In genomic region chr13:113208424-113209335, GRCh38 we compare ENCODE assay signal across 1 cellular context.
TF ChIP-seq lines count a peak whose summit lies in the region.

Gene PCID2, minus strand, starts transcription at chr13:113208669. Its CDS starts 35 bp downstream, at chr13:113208634.

TF ChIP-seq in GM12878, 131 proteins besides CTCF, POLR2A, EP300 and RAD21 (continued from another document and continues in another):
- TF ChIP-seq SMAD1 (IDR thresholded peaks at IDR 0.05; ENCODE audit: low read depth, partially characterized antibody): no peak
- no peak for TF ChIP-seq ZNF592 (IDR thresholded peaks at IDR 0.05)
- TF ChIP-seq ETV6 (conservative IDR thresholded peaks at IDR 0.05 in 1 of 2, IDR thresholded peaks at IDR 0.05 in 1 of 2; ENCODE audit: borderline replicate concordance in 1 of 2, low read depth in 1 of 2): no peak
- TF ChIP-seq HCFC1 (IDR thresholded peaks at IDR 0.05; ENCODE audit: low read length): peak; percentile 89
- TF ChIP-seq RFX5 (IDR thresholded peaks at IDR 0.05; ENCODE audit: low read depth, low read length): no peak; the same call in 1 of the 2 replicates
- peak; percentile 9; the same call in 1 of the 2 replicates for TF ChIP-seq BACH1 (IDR thresholded peaks at IDR 0.05; ENCODE audit: borderline replicate concordance)
- peak; percentile 73; the same call in 1 of the 2 replicates for TF ChIP-seq DPF2 (IDR thresholded peaks at IDR 0.05)
- TF ChIP-seq CBX5 (IDR thresholded peaks at IDR 0.05; ENCODE audit: low read depth): peak; percentile 94; the same call in 1 of the 2 replicates
- TF ChIP-seq RUNX3 (IDR thresholded peaks at IDR 0.05; ENCODE audit: low read length): peak; percentile 62
- peak; percentile 71 for TF ChIP-seq MAX (IDR thresholded peaks at IDR 0.05; ENCODE audit: low read depth, low read length)
- TF ChIP-seq RAD51 (IDR thresholded peaks at IDR 0.05): no peak
- TF ChIP-seq LARP7 (IDR thresholded peaks at IDR 0.05): peak; percentile 74; the same call in 1 of the 2 replicates
- TF ChIP-seq MEF2A (IDR thresholded peaks at IDR 0.05; ENCODE audit: insufficient read depth, low read depth, low read length): 0 out of 2 replicates have a peak, but pooled peaks have one; percentile 44
- TF ChIP-seq IRF3 (IDR thresholded peaks at IDR 0.05): peak; percentile 46; the same call in 1 of the 2 replicates
- TF ChIP-seq HDAC6 (IDR thresholded peaks at IDR 0.05; ENCODE audit: unreplicated experiment): no peak
- peak; percentile 29; the same call in 1 of the 2 replicates for TF ChIP-seq REST (IDR thresholded peaks at IDR 0.05; ENCODE audit: low read depth, low read length)
- TF ChIP-seq SPI1 (IDR thresholded peaks at IDR 0.05; ENCODE audit: borderline replicate concordance, insufficient read depth, low read depth, low read length): no peak
- TF ChIP-seq ZZZ3 (IDR thresholded peaks at IDR 0.05; ENCODE audit: control insufficient read depth, insufficient read length, low read depth): no peak
- no peak for TF ChIP-seq FOXM1 (IDR thresholded peaks at IDR 0.05; ENCODE audit: low read depth, low read length)
- peak; percentile 89 for TF ChIP-seq ZNF207 (IDR thresholded peaks at IDR 0.05; ENCODE audit: borderline replicate concordance)
- peak; percentile 87 for TF ChIP-seq ELK1 (IDR thresholded peaks at IDR 0.05; ENCODE audit: low read depth, low read length)
- TF ChIP-seq HSF1 (IDR thresholded peaks at IDR 0.05; ENCODE audit: low read depth, low read length): peak; percentile 77; the same call in 1 of the 2 replicates
- TF ChIP-seq CEBPB (IDR thresholded peaks at IDR 0.05; ENCODE audit: borderline replicate concordance in 1 of 2, low read depth in 2 of 2, low read length in 2 of 2): no peak
- peak; percentile 92 for TF ChIP-seq YY1 (IDR thresholded peaks at IDR 0.05; ENCODE audit: low read depth, low read length)
- TF ChIP-seq ZNF622 (IDR thresholded peaks at IDR 0.05): no peak
- no peak for TF ChIP-seq ZBTB4 (CRISPR knock-in tag; IDR thresholded peaks at IDR 0.05)
- peak; percentile 58; the same call in 1 of the 2 replicates for TF ChIP-seq POLR2AphosphoS2 (IDR thresholded peaks at IDR 0.05; ENCODE audit: low read depth, low read length)
- no peak for TF ChIP-seq CUX1 (IDR thresholded peaks at IDR 0.05; ENCODE audit: insufficient replicate concordance, low read depth, low read length)
- TF ChIP-seq ATF2 (IDR thresholded peaks at IDR 0.05; ENCODE audit: low read length): no peak
- TF ChIP-seq PAX8 (IDR thresholded peaks at IDR 0.05): no peak
